ENCODE assay signal across 8 cellular contexts in the genomic region with DNA sequence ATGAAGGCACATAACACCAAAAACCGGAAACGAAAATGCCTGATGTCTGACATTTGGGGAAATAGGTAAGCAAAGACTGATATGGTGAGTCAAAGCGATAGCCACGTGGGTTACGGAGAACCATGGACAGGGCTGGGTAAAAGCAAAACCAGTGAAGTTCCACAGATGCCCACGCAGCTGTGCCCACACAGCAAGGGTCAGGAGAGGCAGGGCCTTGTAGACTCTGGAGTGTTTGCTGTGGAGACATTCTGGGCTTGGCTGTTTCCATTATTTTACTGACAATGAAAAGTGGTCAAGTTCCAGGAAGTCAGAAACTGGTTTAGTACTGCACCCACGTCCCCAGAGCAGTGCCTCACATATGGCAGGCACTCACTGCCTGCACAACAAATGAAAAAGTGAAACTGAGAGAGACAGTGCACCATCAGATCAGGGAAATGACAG.
DNase-seq lines count a peak whose midpoint lies in the region; ATAC-seq and TF ChIP-seq lines count a peak whose summit lies in the region.

No MANE protein-coding gene starts in this region.

- peak overlapping the region; percentile 34 for H3K4me3 Mint-ChIP-seq in stimulated activated memory B cell treated with anti-CD40 and anti-IgM and Interleukin-4, amounts not matched to agents 10 μg/mL and 1 μg/mL and 100 μg/mL, for 72 hours

- TF ChIP-seq CTCF in OCI-LY1 (IDR thresholded peaks at IDR 0.05; ENCODE audit: low read length): no peak
- peak in 3 of 11 experiments; percentile 10 to 22 (median 20) for TF ChIP-seq CTCF in spleen (IDR thresholded peaks at IDR 0.05 in 8 of 11, conservative IDR thresholded peaks at IDR 0.05 in 3 of 11)

- H3F3A ChIP-seq in OCI-LY1 (ENCODE audit: insufficient read depth, low read length): no peaks in the 10 kb centered on the region

- DNase-seq in activated T-cell treated with anti-CD3 and anti-CD28 coated beads for 24 hours (ENCODE audit: low read depth): peak; percentile 11
- no peak for DNase-seq in activated T-cell treated with anti-CD3 and anti-CD28 coated beads, Interleukin-2, amount 50 U/mL, for 1 hour
- no peak for DNase-seq in HuH-7.5 (ENCODE audit: low spot score)
- DNase-seq in spleen: no peak
- DNase-seq in NCI-H1930 (lab: John Stamatoyannopoulos, UW): no peak

- H3K9me3 ChIP-seq in OCI-LY1 (ENCODE audit: low read length): no peaks in the 10 kb centered on the region
- H3K9me3 ChIP-seq in spleen: no peaks in the 10 kb centered on the region

- H3K27me3 Mint-ChIP-seq in stimulated activated memory B cell treated with anti-CD40 and anti-IgM and Interleukin-4, amounts not matched to agents 10 μg/mL and 1 μg/mL and 100 μg/mL, for 72 hours: no peaks in the 10 kb centered on the region

- H3K4me1 Mint-ChIP-seq in stimulated activated memory B cell treated with anti-CD40 and anti-IgM and Interleukin-4, amounts not matched to agents 10 μg/mL and 1 μg/mL and 100 μg/mL, for 72 hours: peaks cover 28% of the 10 kb centered on the region

- peaks cover 98% of the 10 kb centered on the region for H3K36me3 ChIP-seq in OCI-LY1 (ENCODE audit: insufficient read depth, low read length)
- H3K36me3 ChIP-seq in spleen: peaks cover 0 to 62% (median 4%) of the 10 kb centered on the region in 6 donors

- H3K27ac ChIP-seq in OCI-LY1 (ENCODE audit: low read depth, low read length, poor library complexity, severe bottlenecking): peak overlapping the region; percentile 63
- peak overlapping the region in 4 of 8 donors; percentile 21 to 54 (median 48) for H3K27ac ChIP-seq in spleen

- H3K36me3 Mint-ChIP-seq in stimulated activated memory B cell treated with anti-CD40 and anti-IgM and Interleukin-4, amounts not matched to agents 10 μg/mL and 1 μg/mL and 100 μg/mL, for 72 hours: peaks cover 5% of the 10 kb centered on the region

- H3K4me2 ChIP-seq in OCI-LY1 (ENCODE audit: low read length): no peak overlapping the region

- no peaks in the 10 kb centered on the region for H3K27me3 ChIP-seq in OCI-LY1 (ENCODE audit: insufficient read depth, low read length)
- H3K27me3 ChIP-seq in spleen (replicated peaks in 1 of 7): no peaks in the 10 kb centered on the region

- H3K9me2 ChIP-seq in OCI-LY1 (ENCODE audit: low read depth, low read length): no peaks in the 10 kb centered on the region

- no peak overlapping the region for H2AFZ ChIP-seq in OCI-LY1 (ENCODE audit: low read length)

- no peak for TF ChIP-seq POLR2A in spleen (IDR thresholded peaks at IDR 0.05)

- intact Hi-C loops in spleen (cut with DNase I; ENCODE audit: low total_unique reads): no loop called here

- H3K4me3 ChIP-seq in OCI-LY1 (ENCODE audit: low read depth, low read length, poor library complexity, severe bottlenecking): no peak overlapping the region
- H3K4me3 ChIP-seq in spleen: no peak overlapping the region

- H3K9ac ChIP-seq in OCI-LY1 (ENCODE audit: low read length): no peak overlapping the region

- peak overlapping the region; percentile 84 for H3K27ac Mint-ChIP-seq in stimulated activated memory B cell treated with anti-CD40 and anti-IgM and Interleukin-4, amounts not matched to agents 10 μg/mL and 1 μg/mL and 100 μg/mL, for 72 hours

- H3K9me3 Mint-ChIP-seq in stimulated activated memory B cell treated with anti-CD40 and anti-IgM and Interleukin-4, amounts not matched to agents 10 μg/mL and 1 μg/mL and 100 μg/mL, for 72 hours: no peaks in the 10 kb centered on the region

- peak; percentile 69 for ATAC-seq in HG02840 (IDR thresholded peaks at IDR 0.05; ENCODE audit: low FRiP score, unreplicated experiment)
- ATAC-seq in stimulated activated memory B cell treated with anti-CD40 and anti-IgM and Interleukin-4, amounts not matched to agents 10 μg/mL and 1 μg/mL and 100 μg/mL, for 72 hours: peak; percentile 96

- no peaks in the 10 kb centered on the region for H4K20me1 ChIP-seq in OCI-LY1 (ENCODE audit: insufficient read depth, low read length)

- H3K4me1 ChIP-seq in OCI-LY1 (ENCODE audit: insufficient read depth, low read length, severe bottlenecking): peaks cover 24% of the 10 kb centered on the region
- peaks cover 0 to 28% (median 8%) of the 10 kb centered on the region in 6 donors for H3K4me1 ChIP-seq in spleen

- no peaks in the 10 kb centered on the region for H3K79me2 ChIP-seq in OCI-LY1 (ENCODE audit: insufficient read depth, low read length)

- WGBS in spleen, 5 donors: 59 to 80% (median 75%) methylated on average over 7 of the region's 7 CpGs
